ENCODE assay signal across 8 cellular contexts in the genomic region with DNA sequence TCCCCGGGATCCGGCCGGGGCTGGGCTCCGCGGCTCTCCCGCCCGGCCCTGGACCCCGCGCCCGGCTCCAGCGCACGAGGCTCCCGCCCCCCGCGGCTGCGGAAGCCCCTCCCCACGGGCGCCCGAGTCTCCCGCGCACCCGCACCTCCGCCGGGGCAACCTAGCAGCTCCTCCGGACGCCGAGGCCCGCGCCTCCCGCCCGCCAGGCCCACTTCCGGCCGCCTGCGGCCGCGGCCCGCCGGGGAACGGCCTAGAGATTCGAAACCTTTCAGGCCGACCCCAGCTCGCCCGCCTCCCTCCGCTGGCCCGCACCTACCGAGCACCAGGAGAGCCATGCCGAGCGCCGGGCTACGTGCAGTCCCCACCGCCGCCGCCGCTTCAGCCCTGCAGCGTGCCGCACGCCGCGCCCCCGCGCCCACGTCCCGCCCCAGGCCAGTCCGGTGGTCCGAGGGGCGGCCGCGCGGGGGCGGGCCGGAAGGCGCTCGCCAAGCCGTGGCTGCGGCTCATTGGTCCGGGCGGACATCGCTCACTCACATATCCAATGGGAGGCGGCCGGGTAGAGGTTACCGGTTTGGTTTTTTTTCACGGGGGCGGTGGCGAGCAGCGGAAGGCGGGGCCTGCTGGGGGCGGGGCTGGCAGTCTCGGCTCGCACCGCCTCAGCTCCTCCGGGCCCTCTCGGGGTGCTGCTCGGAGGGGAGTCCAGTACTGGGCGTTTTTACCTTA. TPM values are rescaled to one million over a fixed set of nuclear protein-coding genes. Genes with fewer than 3 reads are reported as not detected.
A peak's percentile ranks its signal among the peaks of the same experiment; 100 is the strongest.
DNase-seq lines count a peak whose midpoint lies in the region; ATAC-seq and TF ChIP-seq lines count a peak whose summit lies in the region.

A gene with protein sequence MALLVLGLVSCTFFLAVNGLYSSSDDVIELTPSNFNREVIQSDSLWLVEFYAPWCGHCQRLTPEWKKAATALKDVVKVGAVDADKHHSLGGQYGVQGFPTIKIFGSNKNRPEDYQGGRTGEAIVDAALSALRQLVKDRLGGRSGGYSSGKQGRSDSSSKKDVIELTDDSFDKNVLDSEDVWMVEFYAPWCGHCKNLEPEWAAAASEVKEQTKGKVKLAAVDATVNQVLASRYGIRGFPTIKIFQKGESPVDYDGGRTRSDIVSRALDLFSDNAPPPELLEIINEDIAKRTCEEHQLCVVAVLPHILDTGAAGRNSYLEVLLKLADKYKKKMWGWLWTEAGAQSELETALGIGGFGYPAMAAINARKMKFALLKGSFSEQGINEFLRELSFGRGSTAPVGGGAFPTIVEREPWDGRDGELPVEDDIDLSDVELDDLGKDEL (minus strand): TSS at position 424 of the 723 bp plus-strand sequence. CDS start 89 bp downstream, at position 335.

- no peak for TF ChIP-seq CTCF in CD4-positive, alpha-beta T cell (IDR thresholded peaks at IDR 0.05)
- TF ChIP-seq CTCF in lower leg skin (IDR thresholded peaks at IDR 0.05): no peak

- DNase-seq in CD4-positive, alpha-beta T cell: peak; percentile 89 to 92 (median 91)
- DNase-seq in HK-2 (ENCODE audit: unreplicated experiment) (peak; percentile 98), NCI-H82 treated with DMSO at 0.1 percent for 48 hours (lab: John Stamatoyannopoulos, UW; ENCODE audit: unreplicated experiment) (peak; percentile 75), dermis microvascular lymphatic vessel endothelial cell (ENCODE audit: low read depth in 2 of 2) (peak; percentile 88 to 98), lower leg skin (ENCODE audit: low spot score in 2 of 2) (peak; percentile 96 to 99)
- peak; percentile 97 for DNase-seq in activated CD4-positive, alpha-beta memory T cell treated with anti-CD3 and anti-CD28 coated beads for 36 hours
- DNase-seq in stimulated activated CD4-positive, alpha-beta T cell treated with anti-CD3 and anti-CD28 coated beads, Interleukin-4, amount 100 ng/mL, for 4 hours: peak; percentile 91 to 94

- intact Hi-C loops in CD4-positive, alpha-beta T cell (cut with DNase I, micrococcal nuclease): loop anchor here in 1 of 2 experiments (5.0 to 10.0 kb wide), 6 partner anchors 315 to 1975 kb away; a partner anchor contains a TSS
- intact Hi-C loops in activated CD4-positive, alpha-beta memory T cell treated with anti-CD3 and anti-CD28 coated beads for 36 hours (cut with micrococcal nuclease): loop anchor here (1.0 to 5.0 kb wide), 4 partner anchors 130 to 940 kb away; a partner anchor contains a TSS
- intact Hi-C loops in lower leg skin (cut with DNase I; ENCODE audit: low total_unique reads): no loop called here

- peak within 1 kb of the TSS; percentile 90 for H3K27ac Mint-ChIP-seq in CD4-positive, alpha-beta T cell
- peak within 1 kb of the TSS; percentile 90 for H3K27ac Mint-ChIP-seq in activated CD4-positive, alpha-beta memory T cell treated with anti-CD3 and anti-CD28 coated beads for 36 hours

- H3K27me3 Mint-ChIP-seq in CD4-positive, alpha-beta T cell: peaks cover 1% of the 10 kb centered on the region
- H3K27me3 Mint-ChIP-seq in activated CD4-positive, alpha-beta memory T cell treated with anti-CD3 and anti-CD28 coated beads for 36 hours: no peaks in the 10 kb centered on the region

- no peaks in the 10 kb centered on the region for H3K9me3 ChIP-seq in CD4-positive, alpha-beta T cell (ENCODE audit: control insufficient read depth, low read length)

- POLR2A ChIA-PET in CD4-positive, alpha-beta T cell (lab: Charles Lee): interaction anchor here (0.8 to 2.8 kb wide), 11 partner anchors 11 to 1077 kb away, joined by 3 to 16 read pairs (median 6); a partner anchor contains a TSS
- POLR2A ChIA-PET in activated CD4-positive, alpha-beta memory T cell treated with anti-CD3 and anti-CD28 coated beads for 36 hours (lab: Charles Lee): interaction anchor here (1.0 to 2.5 kb wide), 5 partner anchors 13 to 532 kb away, joined by 3 to 19 read pairs (median 4); a partner anchor contains a TSS

- ATAC-seq in CD4-positive, alpha-beta T cell (ENCODE audit: poor library complexity): peak; percentile 90
- peak; percentile 90 for ATAC-seq in GM19455 (IDR thresholded peaks at IDR 0.05; ENCODE audit: unreplicated experiment)

- H3K27ac ChIP-seq in CD4-positive, alpha-beta T cell (ENCODE audit: low read depth, low read length): no peak within 1 kb of the TSS

- no peak for TF ChIP-seq POLR2A in lower leg skin (IDR thresholded peaks at IDR 0.05)

- H3K4me1 Mint-ChIP-seq in CD4-positive, alpha-beta T cell (ENCODE audit: low read depth): peaks cover 34% of the 10 kb centered on the region
- H3K4me1 Mint-ChIP-seq in activated CD4-positive, alpha-beta memory T cell treated with anti-CD3 and anti-CD28 coated beads for 36 hours (ENCODE audit: low read depth): peaks cover 35% of the 10 kb centered on the region

- H3K9me3 Mint-ChIP-seq in CD4-positive, alpha-beta T cell: no peaks in the 10 kb centered on the region
- H3K9me3 Mint-ChIP-seq in activated CD4-positive, alpha-beta memory T cell treated with anti-CD3 and anti-CD28 coated beads for 36 hours: no peaks in the 10 kb centered on the region

- CTCF ChIA-PET in CD4-positive, alpha-beta T cell (lab: Charles Lee): interaction anchor here (0.8 to 1.6 kb wide), 4 partner anchors 20 to 320 kb away, joined by 3 to 6 read pairs (median 4); a partner anchor contains a TSS
- CTCF ChIA-PET in activated CD4-positive, alpha-beta memory T cell treated with anti-CD3 and anti-CD28 coated beads for 36 hours (lab: Charles Lee): interaction anchor here (0.7 to 2.9 kb wide), 7 partner anchors 20 to 770 kb away, joined by 3 to 14 read pairs (median 5); a partner anchor contains a TSS

- WGBS in lower leg skin, 2 donors: 0 to 1% methylated on average over 20 to 44 of the region's 94 CpGs

- no peaks in the 10 kb centered on the region for H3K27me3 ChIP-seq in CD4-positive, alpha-beta T cell (ENCODE audit: control insufficient read depth, insufficient read depth, low read length)

- peak within 1 kb of the TSS; percentile 80 for H3K4me3 ChIP-seq in lower leg skin (ENCODE audit: low read depth, poor library complexity, severe bottlenecking)

- peaks cover 9% of the 10 kb centered on the region for H3K36me3 Mint-ChIP-seq in CD4-positive, alpha-beta T cell (ENCODE audit: low read depth)
- peaks cover 14% of the 10 kb centered on the region for H3K36me3 Mint-ChIP-seq in activated CD4-positive, alpha-beta memory T cell treated with anti-CD3 and anti-CD28 coated beads for 36 hours

- peak within 1 kb of the TSS; percentile 93 for H3K4me3 Mint-ChIP-seq in CD4-positive, alpha-beta T cell
- peak within 1 kb of the TSS; percentile 88 for H3K4me3 Mint-ChIP-seq in activated CD4-positive, alpha-beta memory T cell treated with anti-CD3 and anti-CD28 coated beads for 36 hours

RNA-seq across cellular contexts. Expression of the gene that starts here (rescaled TPM):
- 10 to 100 TPM; 25.5 to 26.3 TPM for total RNA-seq in CD4-positive, alpha-beta T cell
- 100 to 1,000 TPM; 176 to 181 TPM for total RNA-seq in activated CD4-positive, alpha-beta memory T cell treated with anti-CD3 and anti-CD28 coated beads for 36 hours
- total RNA-seq in dermis microvascular lymphatic vessel endothelial cell (272 and 346 TPM in 2 replicates), lower leg skin (10 to 100 TPM; 50.5 to 97.7 (median 73.7) TPM)
